Comparison of ENCODE assay signal across 9 cellular contexts in the genomic region with DNA sequence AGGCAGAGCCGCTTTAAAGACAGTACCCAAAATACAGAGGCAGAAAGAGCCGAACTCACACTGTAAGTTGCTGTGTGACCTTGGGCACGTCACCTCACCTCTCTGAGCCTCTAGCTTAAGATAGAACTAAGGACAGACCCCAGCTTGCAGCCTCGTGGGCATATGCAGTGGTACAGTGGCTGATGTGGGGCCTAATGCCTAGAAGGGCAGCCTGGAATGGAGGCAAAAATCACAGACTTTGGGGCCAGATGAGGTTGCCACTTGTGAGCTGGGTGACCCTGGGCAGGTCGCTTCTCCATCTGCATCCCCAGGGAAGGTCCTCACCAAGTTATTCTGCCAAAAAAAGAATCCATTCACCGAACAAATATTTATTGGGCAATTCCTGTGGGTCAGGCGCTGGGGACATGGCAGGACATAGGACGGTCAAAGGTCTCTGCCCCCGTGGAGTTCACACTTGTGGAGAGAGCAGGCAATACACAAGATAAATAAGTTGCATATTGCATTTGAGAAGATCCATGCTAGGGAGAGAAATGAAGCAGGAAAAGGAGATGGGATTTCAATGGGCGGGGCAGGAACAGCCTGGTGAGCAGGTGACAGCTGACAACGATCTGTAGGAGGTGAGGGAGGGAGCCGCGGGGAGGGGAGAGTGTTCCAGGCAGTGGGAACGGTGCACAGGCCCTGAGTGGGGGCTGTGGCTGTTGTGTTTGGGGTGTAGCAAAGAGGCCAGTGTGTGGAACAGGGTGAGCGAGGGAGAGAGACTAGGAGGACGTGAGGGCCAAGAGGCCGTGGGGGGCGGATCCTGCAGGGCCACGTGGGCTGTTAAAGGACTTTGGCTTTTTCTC.
A peak's percentile ranks its signal among the peaks of the same experiment; 100 is the strongest.
DNase-seq lines count a peak whose midpoint lies in the region; ATAC-seq, FAIRE-seq and TF ChIP-seq lines count a peak whose summit lies in the region.
"Had no signal": no experiment of that assay in that cellular context is flagged by ENCODE, and none has a peak within 500 bp of the region (broad histone marks: within the 10 kb centered on the region; RNA-seq: fewer than 3 reads in every experiment).

No MANE protein-coding gene starts in this region.

- H2AFZ ChIP-seq in K562 (ENCODE audit: low read depth, low read length) (peak overlapping the region; percentile 83), HepG2 (ENCODE audit: low read length) (no peak overlapping the region)

- H3K9me3 ChIP-seq in K562 (replicated peaks; ENCODE audit: control insufficient read depth, insufficient read depth, low read depth, low read length) (no peaks in the 10 kb centered on the region), HepG2 (ENCODE audit: low read length) (no peaks in the 10 kb centered on the region), tibial artery (peaks cover 0 to 3% (median 0%) of the 10 kb centered on the region in 3 donors)

- H4K20me1 ChIP-seq in K562 (replicated peaks; ENCODE audit: control insufficient read depth, insufficient read depth, low read length) (no peaks in the 10 kb centered on the region), HepG2 (ENCODE audit: insufficient read depth, low read length) (no peaks in the 10 kb centered on the region)

- in situ Hi-C loops in K562 (cut with MboI) (no loop called here), HepG2 (cut with HindIII; ENCODE audit: extremely low pct_ligation_motif_present, low pct_unique_long_range_greater_than_20kb) (no loop called here)

- TF ChIP-seq RAD21 in K562 (CRISPR knock-in tag; conservative IDR thresholded peaks at IDR 0.05 in 1 of 2, IDR thresholded peaks at IDR 0.05 in 1 of 2) (no peak), HepG2 (CRISPR knock-in tag; IDR thresholded peaks at IDR 0.05) (peak; percentile 38; the same call in 1 of the 2 replicates)

- FAIRE-seq in K562 (lab: Jason Lieb, UNC) (no peak), HepG2 (lab: Jason Lieb, UNC) (peak; percentile 91), urothelium cell line (lab: Jason Lieb, UNC) (no peak)

- intact Hi-C loops in K562 (cut with micrococcal nuclease) (no loop called here), HepG2 (cut with micrococcal nuclease; ENCODE audit: unreplicated experiment) (loop anchor here (1.0 to 10.0 kb wide), 5 partner anchors 14 to 181 kb away; no protein-coding TSS in a partner anchor), tibial artery (cut with DNase I; ENCODE audit: low total_unique reads) (loop anchor here (5.0 kb wide), 2 partner anchors 91 to 114 kb away; a partner anchor contains a TSS)

- WGBS in K562 (ENCODE audit: insufficient coverage, low coverage, missing lambda C conversion rate) = 48% methylated on average over 15 of the region's 19 CpGs
- WGBS in HepG2 (ENCODE audit: low lambda C conversion rate) = 1% methylated on average over 19 of the region's 19 CpGs

- TF ChIP-seq EP300 in K562 (IDR thresholded peaks at IDR 0.05; ENCODE audit: low read length) (no peak), HepG2 (IDR thresholded peaks at IDR 0.05; ENCODE audit: low read depth in 2 of 2, low read length in 2 of 2) (peak; percentile 90 to 98), HepG2 (CRISPR knock-in tag; IDR thresholded peaks at IDR 0.05; ENCODE audit: borderline replicate concordance) (peak; percentile 98)

- ATAC-seq in K562 = peak; percentile 36
- ATAC-seq in HepG2 = peak; percentile 79
- ATAC-seq in HG03039 (IDR thresholded peaks at IDR 0.05; ENCODE audit: unreplicated experiment) = no peak

- H3K9ac ChIP-seq in K562 (ENCODE audit: insufficient read depth in 1 of 2, low read depth in 2 of 2, low read length in 2 of 2) (peak overlapping the region in 1 of 2 experiments; percentile 80; a peak in 1 of 4 replicates), HepG2 (ENCODE audit: insufficient read depth, low read depth, low read length) (peak overlapping the region; percentile 86)

- DNase-seq in DMS 273 (lab: John Stamatoyannopoulos, UW; ENCODE audit: unreplicated experiment) (peak; percentile 43), DMS 273 treated with DMSO at 0.1 percent for 48 hours (lab: John Stamatoyannopoulos, UW) (no peak), K562 (ENCODE audit: extremely low read depth in 1 of 4, low spot score in 3 of 4) (peak in 1 of 4 experiments; percentile 37), HepG2 (ENCODE audit: low spot score) (peak; percentile 98), tibial artery (peak; percentile 67 to 87), urothelium cell line (ENCODE audit: low spot score) (no peak)
- DNase-seq in effector CD8-positive, alpha-beta T cell (lab: John Stamatoyannopoulos, UW) = no peak

- no peaks in the 10 kb centered on the region for H3K79me2 ChIP-seq in K562 (ENCODE audit: control insufficient read depth, insufficient read depth, low read length)
- H3K79me2 ChIP-seq in HepG2 (ENCODE audit: insufficient read depth, low read length) = no peaks in the 10 kb centered on the region

- H3K36me3 ChIP-seq in K562 (ENCODE audit: control insufficient read depth, insufficient read depth, low read length) (no peaks in the 10 kb centered on the region), HepG2 (replicated peaks in 1 of 2; ENCODE audit: control insufficient read depth in 1 of 2, insufficient read depth in 2 of 2, low read length in 2 of 2) (no peaks in the 10 kb centered on the region), tibial artery (no peaks in the 10 kb centered on the region)

- TF ChIP-seq CTCF in K562 (IDR thresholded peaks at IDR 0.05 in 2 of 3, conservative IDR thresholded peaks at IDR 0.05 in 1 of 3; ENCODE audit: insufficient read depth in 2 of 3, low read depth in 1 of 3, low read length in 3 of 3) (no peak), HepG2 (CRISPR knock-in tag; IDR thresholded peaks at IDR 0.05) (no peak), tibial artery (IDR thresholded peaks at IDR 0.05) (no peak)

- H3K27ac ChIP-seq in K562 (ENCODE audit: extremely low read depth, low read depth, low read length) (no peak overlapping the region), HepG2 (ENCODE audit: extremely low read length, insufficient read depth, low read length) (peak overlapping the region; percentile 97), tibial artery (peak overlapping the region; percentile 79 to 92)
- H3K27ac ChIP-seq: 22Rv1 had no signal

- no peaks in the 10 kb centered on the region for H3K9me1 ChIP-seq in K562 (ENCODE audit: control insufficient read depth, insufficient read depth, low read length)

- H3K4me2 ChIP-seq in K562 (ENCODE audit: insufficient read depth, low read length) (peak overlapping the region; percentile 28; the same call in 1 of the 2 replicates), HepG2 (ENCODE audit: low read depth, low read length) (peak overlapping the region; percentile 97)

- BruUV-seq in K562 (replicated peaks; lab: Mats Ljungman, UMichigan) (no TSS peak), HepG2 (replicated peaks; lab: Mats Ljungman, UMichigan) (no TSS peak)

- POLR2A ChIA-PET in K562 (lab: Yijun Ruan, JAX) = interaction anchor here (0.7 kb wide), 1 partner anchor 63 kb away, joined by 3 read pairs; no protein-coding TSS in a partner anchor
- POLR2A ChIA-PET in HepG2 (lab: Yijun Ruan, JAX) = interaction anchor here (0.7 to 7.1 kb wide), 32 partner anchors 9 to 190 kb away, joined by 3 to 178 read pairs (median 4); a partner anchor contains a TSS

- H3K4me1 ChIP-seq in K562 (replicated peaks in 1 of 2; ENCODE audit: control insufficient read depth in 2 of 2, insufficient read depth in 2 of 2, low read length in 2 of 2) (peaks cover 30 to 43% of the 10 kb centered on the region in 2 experiments), HepG2 (ENCODE audit: insufficient read depth, low read length) (peaks cover 90% of the 10 kb centered on the region), tibial artery (peaks cover 0 to 79% (median 64%) of the 10 kb centered on the region in 4 donors)

- no peaks in the 10 kb centered on the region for H3K27me3 ChIP-seq in K562 (ENCODE audit: control insufficient read depth in 2 of 2, insufficient read depth in 2 of 2, low read length in 2 of 2)
- no peaks in the 10 kb centered on the region; a peak in 1 of 5 replicates for H3K27me3 ChIP-seq in HepG2 (ENCODE audit: control insufficient read depth in 1 of 2, insufficient read depth in 2 of 2, low read length in 2 of 2)
- H3K27me3 ChIP-seq in tibial artery = no peaks in the 10 kb centered on the region

- TF ChIP-seq POLR2A in K562 (conservative IDR thresholded peaks at IDR 0.05) = no peak
- peak; percentile 61 to 71; a peak in 3 of 4 replicates for TF ChIP-seq POLR2A in HepG2 (IDR thresholded peaks at IDR 0.05; ENCODE audit: insufficient read depth in 1 of 2, low read depth in 2 of 2, low read length in 2 of 2)

- H3K4me3 ChIP-seq in K562 (no peak overlapping the region), HepG2 (replicated peaks in 1 of 3; ENCODE audit: insufficient read depth in 1 of 3, low read depth in 2 of 3, low read length in 3 of 3) (peak overlapping the region; percentile 13 to 69 (median 34); a peak in 5 of 6 replicates), tibial artery (no peak overlapping the region)

- CTCF ChIA-PET in K562 (lab: Yijun Ruan, JAX; ENCODE audit: low intra/inter-chr PET ratio) = no interaction called here
- CTCF ChIA-PET in HepG2 (lab: Yijun Ruan, JAX; ENCODE audit: low intra/inter-chr PET ratio, low total read pairs) = interaction anchor here (1.3 kb wide), 1 partner anchor 75 kb away, joined by 3 read pairs; no protein-coding TSS in a partner anchor

TF ChIP-seq in K562, 482 proteins besides CTCF, POLR2A, EP300 and RAD21 (continues in another document):
- TF ChIP-seq, protein P1, sequence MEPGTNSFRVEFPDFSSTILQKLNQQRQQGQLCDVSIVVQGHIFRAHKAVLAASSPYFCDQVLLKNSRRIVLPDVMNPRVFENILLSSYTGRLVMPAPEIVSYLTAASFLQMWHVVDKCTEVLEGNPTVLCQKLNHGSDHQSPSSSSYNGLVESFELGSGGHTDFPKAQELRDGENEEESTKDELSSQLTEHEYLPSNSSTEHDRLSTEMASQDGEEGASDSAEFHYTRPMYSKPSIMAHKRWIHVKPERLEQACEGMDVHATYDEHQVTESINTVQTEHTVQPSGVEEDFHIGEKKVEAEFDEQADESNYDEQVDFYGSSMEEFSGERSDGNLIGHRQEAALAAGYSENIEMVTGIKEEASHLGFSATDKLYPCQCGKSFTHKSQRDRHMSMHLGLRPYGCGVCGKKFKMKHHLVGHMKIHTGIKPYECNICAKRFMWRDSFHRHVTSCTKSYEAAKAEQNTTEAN (CRISPR knock-in tag; IDR thresholded peaks at IDR 0.05) = no peak
- peak; percentile 65 for TF ChIP-seq RBM25 (IDR thresholded peaks at IDR 0.05; ENCODE audit: low read depth, low read length, severe bottlenecking)

TF ChIP-seq in HepG2, 621 proteins besides CTCF, POLR2A, EP300 and RAD21 (continues in another document):
- TF ChIP-seq STAT5B (CRISPR knock-in tag; IDR thresholded peaks at IDR 0.05) (no peak), EZH2 (conservative IDR thresholded peaks at IDR 0.05; ENCODE audit: low read depth, low read length) (no peak)
- TF ChIP-seq, protein P2, sequence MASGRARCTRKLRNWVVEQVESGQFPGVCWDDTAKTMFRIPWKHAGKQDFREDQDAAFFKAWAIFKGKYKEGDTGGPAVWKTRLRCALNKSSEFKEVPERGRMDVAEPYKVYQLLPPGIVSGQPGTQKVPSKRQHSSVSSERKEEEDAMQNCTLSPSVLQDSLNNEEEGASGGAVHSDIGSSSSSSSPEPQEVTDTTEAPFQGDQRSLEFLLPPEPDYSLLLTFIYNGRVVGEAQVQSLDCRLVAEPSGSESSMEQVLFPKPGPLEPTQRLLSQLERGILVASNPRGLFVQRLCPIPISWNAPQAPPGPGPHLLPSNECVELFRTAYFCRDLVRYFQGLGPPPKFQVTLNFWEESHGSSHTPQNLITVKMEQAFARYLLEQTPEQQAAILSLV (CRISPR knock-in tag; IDR thresholded peaks at IDR 0.05; ENCODE audit: borderline replicate concordance) = peak; percentile 11; the same call in 1 of the 2 replicates

Comparison
In these comparisons a context has a peak if more than half of its experiments do, and no peak if none do; other contexts are left out.
1. DNase-seq: peak in DMS 273 (single experiment), HepG2 (single experiment) and tibial artery (2 of 2); none in DMS 273 treated with DMSO at 0.1 percent for 48 hours (single experiment), effector CD8-positive, alpha-beta T cell (single experiment) and urothelium cell line (single experiment).
2. H3K4me3 ChIP-seq: peak in HepG2 (3 of 3); none in K562 (single experiment) and tibial artery (0 of 2).